1 cellular context compared by ENCODE assay signal in genomic region chr5:139473565-139473964, GRCh38.
TF ChIP-seq lines count a peak whose summit lies in the region.

No MANE protein-coding gene starts in this region.

TF ChIP-seq in GM23338, 12 proteins besides CTCF, POLR2A, EP300 and RAD21 (continued from another document):
- TF ChIP-seq REST (IDR thresholded peaks at IDR 0.05; ENCODE audit: unreplicated experiment) (no peak), ZNF462 (CRISPR knock-in tag; IDR thresholded peaks at IDR 0.05) (no peak), ETS1 (IDR thresholded peaks at IDR 0.05) (no peak), ZNF114 (CRISPR knock-in tag; IDR thresholded peaks at IDR 0.05) (no peak), POLR2AphosphoS5 (IDR thresholded peaks at IDR 0.05; ENCODE audit: low read depth) (no peak), EZH2 (IDR thresholded peaks at IDR 0.05; ENCODE audit: low read depth, unreplicated experiment) (no peak), NANOG (IDR thresholded peaks at IDR 0.05; ENCODE audit: borderline replicate concordance) (no peak), STAT1 (IDR thresholded peaks at IDR 0.05; ENCODE audit: unreplicated experiment) (no peak), EZH2phosphoT487 (IDR thresholded peaks at IDR 0.05; ENCODE audit: unreplicated experiment) (no peak), CREB1 (CRISPR knock-in tag; IDR thresholded peaks at IDR 0.05; ENCODE audit: low read depth) (no peak), JUNB (IDR thresholded peaks at IDR 0.05; ENCODE audit: unreplicated experiment) (no peak)
TF ChIP-seq in GM23338: peak in this region for 0.
